7 cellular contexts compared by ENCODE assay signal in the genomic region with DNA sequence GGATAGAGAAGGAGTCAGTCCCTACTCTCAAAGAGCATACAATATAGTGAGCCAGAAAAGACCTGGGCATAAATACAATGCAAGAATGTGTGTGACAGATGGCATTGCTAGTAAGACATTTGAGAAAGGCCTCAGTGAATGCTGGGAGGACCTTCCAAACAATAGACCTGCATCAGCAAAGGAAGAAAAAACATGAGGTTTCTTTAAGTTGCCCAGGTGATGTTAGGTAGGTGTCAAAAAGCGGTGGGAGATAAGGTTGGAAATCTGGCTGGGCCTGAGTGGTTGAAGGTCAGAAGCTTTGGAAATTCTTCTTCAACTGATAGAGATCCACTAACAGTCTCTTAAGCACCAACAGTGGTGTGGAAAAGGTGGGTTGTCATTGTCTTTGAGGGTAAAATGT.
"Had no signal": no experiment of that assay in that cellular context is flagged by ENCODE, and none has a peak within 500 bp of the region (broad histone marks: within the 10 kb centered on the region; RNA-seq: fewer than 3 reads in every experiment).

No MANE protein-coding gene starts in this region.

- DNase-seq: H9, HCEC 1CT, IMR-90, KG1 had no signal

- ATAC-seq: GM23338, K562 had no signal

- H3K9me3 Mint-ChIP-seq: GM23338, H9 had no signal

- H3K27ac Mint-ChIP-seq: GM23338 had no signal

- H3K4me3 Mint-ChIP-seq: GM23338, H9 had no signal

- H3K4me2 ChIP-seq: GM23338 had no signal

- H3K4me3 ChIP-seq: GM23338, K562 had no signal

- H3K27ac ChIP-seq: HL-60 had no signal
